Comparison of ENCODE assay signal across 8 cellular contexts in genomic region chr1:157993179-157994080, GRCh38. TPM values are rescaled to one million over a fixed set of nuclear protein-coding genes. Genes with fewer than 3 reads are reported as not detected.
DNase-seq lines count a peak whose midpoint lies in the region; ATAC-seq and TF ChIP-seq lines count a peak whose summit lies in the region.

TSS of gene KIRREL1 (plus strand) at chr1:157993645. CDS start at chr1:157993677, 32 bp downstream.

- WGBS in HUES64: under 1% methylated on average over 75 of the region's 75 CpGs

- H3K4me1 ChIP-seq in BLaER1 treated with 17β-estradiol and CSF1 and Interleukin-3, amounts not matched to agents 10 nM and 100 nM: peaks cover 14 to 35% (median 26%) of the 10 kb centered on the region in 10 experiments
- H3K4me1 ChIP-seq in HUES64 (ENCODE audit: insufficient read depth, low read length) (peaks cover 32% of the 10 kb centered on the region), cardiac muscle cell (ENCODE audit: low read depth) (peaks cover 11% of the 10 kb centered on the region)

- H3K9ac ChIP-seq in BLaER1 treated with 17β-estradiol and CSF1 and Interleukin-3, amounts not matched to agents 10 nM and 100 nM: peak within 1 kb of the TSS; percentile 82 to 96 (median 89)
- H3K9ac ChIP-seq in HUES64 (ENCODE audit: low read depth, low read length): peak within 1 kb of the TSS; percentile 86

- H3K27ac Mint-ChIP-seq in activated T-helper 2 cell treated with anti-CD3 and anti-CD28 coated beads, Interferon-gamma antibody, Interleukin-2, Interleukin-4, amounts not matched to agents 10 μg/mL and 5 μg/mL and 100 μg/mL, durations not matched to agents 14 hours and 24 hours and 36 hours: no peak within 1 kb of the TSS
- H3K27ac Mint-ChIP-seq in osteocyte (ENCODE audit: unreplicated experiment): peak within 1 kb of the TSS; percentile 90

- H3K9me3 ChIP-seq in BLaER1 treated with 17β-estradiol and CSF1 and Interleukin-3, amounts not matched to agents 10 nM and 100 nM (replicated peaks in 1 of 11): no peaks in the 10 kb centered on the region
- H3K9me3 ChIP-seq in HUES64 (ENCODE audit: insufficient read depth, low read depth, low read length) (no peaks in the 10 kb centered on the region), cardiac muscle cell (ENCODE audit: low read depth) (no peaks in the 10 kb centered on the region)

- H3K36me3 Mint-ChIP-seq in activated T-helper 2 cell treated with anti-CD3 and anti-CD28 coated beads, Interferon-gamma antibody, Interleukin-2, Interleukin-4, amounts not matched to agents 10 μg/mL and 5 μg/mL and 100 μg/mL, durations not matched to agents 14 hours and 24 hours and 36 hours (ENCODE audit: low read depth): no peaks in the 10 kb centered on the region
- no peaks in the 10 kb centered on the region for H3K36me3 Mint-ChIP-seq in osteocyte (ENCODE audit: unreplicated experiment)

- TF ChIP-seq CTCF in cardiac muscle cell (IDR thresholded peaks at IDR 0.05; ENCODE audit: low read depth, low read length) (no peak), osteocyte (IDR thresholded peaks at IDR 0.05) (no peak)

- peaks cover 7 to 38% (median 24%) of the 10 kb centered on the region in 11 experiments; a peak in 18 of 22 replicates for H4K20me1 ChIP-seq in BLaER1 treated with 17β-estradiol and CSF1 and Interleukin-3, amounts not matched to agents 10 nM and 100 nM

- peak within 1 kb of the TSS; percentile 65 to 92 (median 84) for H3K4me3 ChIP-seq in BLaER1 treated with 17β-estradiol and CSF1 and Interleukin-3, amounts not matched to agents 10 nM and 100 nM
- H3K4me3 ChIP-seq in HUES64 (ENCODE audit: low read length) (peak within 1 kb of the TSS; percentile 95), cardiac muscle cell (peak within 1 kb of the TSS; percentile 94)

- no peak for DNase-seq in activated T-helper 2 cell treated with anti-CD3 and anti-CD28 coated beads, Interferon-gamma antibody, Interleukin-2, Interleukin-4, amounts not matched to agents 10 μg/mL and 5 μg/mL and 100 μg/mL, durations not matched to agents 14 hours and 24 hours and 36 hours (ENCODE audit: low spot score)
- peak; percentile 72 to 86 for DNase-seq in cardiac muscle cell (ENCODE audit: low read depth in 1 of 2, low spot score in 1 of 2)
- DNase-seq in osteocyte (ENCODE audit: extremely low spot score, unreplicated experiment): no peak
- no peak for DNase-seq in amniotic stem cell (lab: John Stamatoyannopoulos, UW)
- DNase-seq in NK-92 treated with Interleukin-12 subunit alpha and Interleukin-12 subunit beta, amount 100 ng/mL, for 24 hours (lab: John Stamatoyannopoulos, UW): no peak

- H3K27me3 ChIP-seq in BLaER1 treated with 17β-estradiol and CSF1 and Interleukin-3, amounts not matched to agents 10 nM and 100 nM: no peaks in the 10 kb centered on the region
- H3K27me3 ChIP-seq in HUES64 (ENCODE audit: insufficient read depth, low read length): no peaks in the 10 kb centered on the region
- H3K27me3 ChIP-seq in cardiac muscle cell: no peaks in the 10 kb centered on the region

- no peaks in the 10 kb centered on the region for H3K36me3 ChIP-seq in BLaER1 treated with 17β-estradiol and CSF1 and Interleukin-3, amounts not matched to agents 10 nM and 100 nM
- H3K36me3 ChIP-seq in HUES64 (ENCODE audit: insufficient read depth, low read length): no peaks in the 10 kb centered on the region
- H3K36me3 ChIP-seq in cardiac muscle cell: no peaks in the 10 kb centered on the region

- H3K4me1 Mint-ChIP-seq in activated T-helper 2 cell treated with anti-CD3 and anti-CD28 coated beads, Interferon-gamma antibody, Interleukin-2, Interleukin-4, amounts not matched to agents 10 μg/mL and 5 μg/mL and 100 μg/mL, durations not matched to agents 14 hours and 24 hours and 36 hours (ENCODE audit: low read depth): peaks cover 2% of the 10 kb centered on the region
- peaks cover 47% of the 10 kb centered on the region for H3K4me1 Mint-ChIP-seq in osteocyte (ENCODE audit: unreplicated experiment)

- intact Hi-C loops in activated T-helper 2 cell treated with anti-CD3 and anti-CD28 coated beads, Interferon-gamma antibody, Interleukin-2, Interleukin-4, amounts not matched to agents 10 μg/mL and 5 μg/mL and 100 μg/mL, durations not matched to agents 14 hours and 24 hours and 36 hours (cut with micrococcal nuclease): loop anchor here (2.0 kb wide), 1 partner anchor 93 kb away; no protein-coding TSS in a partner anchor

- H3K4me3 Mint-ChIP-seq in activated T-helper 2 cell treated with anti-CD3 and anti-CD28 coated beads, Interferon-gamma antibody, Interleukin-2, Interleukin-4, amounts not matched to agents 10 μg/mL and 5 μg/mL and 100 μg/mL, durations not matched to agents 14 hours and 24 hours and 36 hours (ENCODE audit: low read depth): peak within 1 kb of the TSS; percentile 23
- H3K4me3 Mint-ChIP-seq in osteocyte (ENCODE audit: unreplicated experiment): peak within 1 kb of the TSS; percentile 82

- no peaks in the 10 kb centered on the region for H3K9me3 Mint-ChIP-seq in activated T-helper 2 cell treated with anti-CD3 and anti-CD28 coated beads, Interferon-gamma antibody, Interleukin-2, Interleukin-4, amounts not matched to agents 10 μg/mL and 5 μg/mL and 100 μg/mL, durations not matched to agents 14 hours and 24 hours and 36 hours
- H3K9me3 Mint-ChIP-seq in osteocyte (ENCODE audit: unreplicated experiment): no peaks in the 10 kb centered on the region

- peaks cover 39% of the 10 kb centered on the region for H3K27me3 Mint-ChIP-seq in activated T-helper 2 cell treated with anti-CD3 and anti-CD28 coated beads, Interferon-gamma antibody, Interleukin-2, Interleukin-4, amounts not matched to agents 10 μg/mL and 5 μg/mL and 100 μg/mL, durations not matched to agents 14 hours and 24 hours and 36 hours (ENCODE audit: low read depth)
- H3K27me3 Mint-ChIP-seq in osteocyte (ENCODE audit: unreplicated experiment): peaks cover 6% of the 10 kb centered on the region

- peak within 1 kb of the TSS; percentile 84 to 94 (median 90) for H3K4me2 ChIP-seq in BLaER1 treated with 17β-estradiol and CSF1 and Interleukin-3, amounts not matched to agents 10 nM and 100 nM

- peak within 1 kb of the TSS; percentile 11 to 90 (median 87); a peak in 21 of 22 replicates for H3K27ac ChIP-seq in BLaER1 treated with 17β-estradiol and CSF1 and Interleukin-3, amounts not matched to agents 10 nM and 100 nM
- H3K27ac ChIP-seq in HUES64 (ENCODE audit: low read depth, low read length) (peak within 1 kb of the TSS; percentile 64), cardiac muscle cell (no peak within 1 kb of the TSS)

- ATAC-seq in HG02938 (IDR thresholded peaks at IDR 0.05; ENCODE audit: unreplicated experiment): no peak

RNA-seq across cellular contexts. Expression of gene KIRREL1, which starts in this region (rescaled TPM):
- 26.1 TPM for polyA plus RNA-seq in HUES64 (2013, experiment 1 of 2)
- 30.6 TPM for polyA plus RNA-seq in HUES64 (2013, experiment 2 of 2)
- not detected in 2 replicates for total RNA-seq in activated T-helper 2 cell treated with anti-CD3 and anti-CD28 coated beads, Interferon-gamma antibody, Interleukin-2, Interleukin-4, amounts not matched to agents 10 μg/mL and 5 μg/mL and 100 μg/mL, durations not matched to agents 14 hours and 24 hours and 36 hours
- total RNA-seq in cardiac muscle cell (24.8 and 33.2 TPM in 2 replicates), osteocyte (122 TPM in 2 replicates)
- 8.2 and 10.6 TPM in 2 replicates for polyA plus RNA-seq in cardiac muscle cell

Comparison
In these comparisons a context has a peak if more than half of its experiments do, and no peak if none do; other contexts are left out.
1. RNA of gene KIRREL1 (total RNA-seq): 122 TPM in osteocyte and 24.8 to 33.2 TPM in cardiac muscle cell; not detected in activated T-helper 2 cell treated with anti-CD3 and anti-CD28 coated beads, Interferon-gamma antibody, Interleukin-2, Interleukin-4, amounts not matched to agents 10 μg/mL and 5 μg/mL and 100 μg/mL, durations not matched to agents 14 hours and 24 hours and 36 hours; every median in the first group is over 10 times any median in the second.
2. DNase-seq: peak in cardiac muscle cell (2 of 2); none in activated T-helper 2 cell treated with anti-CD3 and anti-CD28 coated beads, Interferon-gamma antibody, Interleukin-2, Interleukin-4, amounts not matched to agents 10 μg/mL and 5 μg/mL and 100 μg/mL, durations not matched to agents 14 hours and 24 hours and 36 hours (single experiment), osteocyte (single experiment), amniotic stem cell (single experiment) and NK-92 treated with Interleukin-12 subunit alpha and Interleukin-12 subunit beta, amount 100 ng/mL, for 24 hours (single experiment).
3. Peak in every context shown above with its lines, with median percentiles within 50 percentile points of each other: H3K4me3 ChIP-seq.